8 cellular contexts compared by ENCODE assay signal in the genomic region with DNA sequence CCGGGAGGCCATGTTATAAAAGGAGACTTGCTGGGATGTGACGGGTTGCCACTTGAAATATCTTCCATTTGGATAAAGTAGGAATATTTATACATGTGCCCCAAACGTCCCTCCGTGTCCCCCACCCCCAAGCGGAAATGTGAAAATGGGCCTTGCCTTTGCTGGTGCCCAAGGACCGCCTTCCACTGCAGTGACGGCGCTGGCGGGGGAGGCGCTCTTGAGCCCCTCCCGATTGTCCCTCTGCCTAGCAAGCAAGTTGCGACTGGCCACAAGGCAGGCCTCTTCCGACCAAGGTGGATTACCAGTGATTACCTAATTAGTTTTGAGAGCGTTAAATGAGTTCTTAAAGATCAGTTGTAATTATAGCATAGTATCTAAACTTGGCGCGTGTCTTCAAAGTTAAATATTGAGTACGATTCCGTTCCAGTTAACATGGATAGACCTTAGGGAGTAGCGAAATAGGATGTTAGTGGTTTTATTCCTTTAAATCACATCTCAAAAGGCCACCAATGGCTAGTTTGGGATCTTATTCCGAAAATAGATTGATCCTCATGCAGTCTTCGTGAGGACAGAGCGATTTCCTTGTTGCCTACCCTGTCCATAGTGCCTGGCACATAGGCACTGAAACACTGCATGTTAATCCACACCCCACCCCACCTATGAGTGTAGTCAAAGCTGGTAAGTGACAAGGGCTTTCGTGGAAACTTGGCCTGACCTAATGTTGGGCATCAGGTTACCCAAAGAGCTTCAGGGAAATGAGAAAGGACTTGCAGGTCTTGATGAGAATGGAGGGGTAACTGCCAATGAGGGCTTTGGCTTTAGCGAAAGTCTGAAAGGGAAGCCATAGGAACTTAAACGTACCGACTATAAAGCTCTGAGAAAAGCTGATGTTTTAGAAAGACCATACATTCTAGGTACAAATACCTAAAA. TPM values are rescaled to one million over a fixed set of nuclear protein-coding genes. Genes with fewer than 3 reads are reported as not detected.
DNase-seq lines count a peak whose midpoint lies in the region; ATAC-seq and TF ChIP-seq lines count a peak whose summit lies in the region.

No MANE protein-coding gene starts in this region.

- H3K27ac ChIP-seq in left lung: peak overlapping the region; percentile 97 to 99

- H3K4me1 ChIP-seq in BE2C (no peaks in the 10 kb centered on the region), left lung (peaks cover 17 to 33% of the 10 kb centered on the region in 2 donors)

- DNase-seq in BE2C: peak; percentile 87
- DNase-seq in NCI-H774 (lab: John Stamatoyannopoulos, UW): peak; percentile 76
- peak; percentile 83 to 87 for DNase-seq in activated CD4-positive, alpha-beta T cell treated with anti-CD3 and anti-CD28 coated beads, Interleukin-2, amount 50 U/mL, for 48 hours
- peak; percentile 91 to 96 for DNase-seq in left lung
- peak; percentile 84 for DNase-seq in stimulated activated CD4-positive, alpha-beta T cell treated with anti-CD3 and anti-CD28 coated beads, Interleukin-2, amount 100 ng/mL, for 24 hours

- peak overlapping the region; percentile 88 for H3K4me3 Mint-ChIP-seq in dendritic cell treated with granulocyte-macrophage colony-stimulating factor and Interleukin-4, amounts not matched to agents 40 ng/mL and 50 ng/mL, for 4 days

- no peaks in the 10 kb centered on the region for H3K27me3 Mint-ChIP-seq in dendritic cell treated with granulocyte-macrophage colony-stimulating factor and Interleukin-4, amounts not matched to agents 40 ng/mL and 50 ng/mL, for 4 days

- H3K4me3 ChIP-seq in BE2C (ENCODE audit: low read depth, low read length): peak overlapping the region; percentile 99
- H3K4me3 ChIP-seq in left lung: peak overlapping the region; percentile 91 to 95

- ATAC-seq in GM19328 (IDR thresholded peaks at IDR 0.05; ENCODE audit: unreplicated experiment) (peak; percentile 39), HG03521 (IDR thresholded peaks at IDR 0.05; ENCODE audit: unreplicated experiment) (peak; percentile 40), left lung (peak; percentile 82)

- peaks cover 61% of the 10 kb centered on the region for H3K36me3 Mint-ChIP-seq in dendritic cell treated with granulocyte-macrophage colony-stimulating factor and Interleukin-4, amounts not matched to agents 40 ng/mL and 50 ng/mL, for 4 days (ENCODE audit: low read depth)

- H3K36me3 ChIP-seq in BE2C (peaks cover 60% of the 10 kb centered on the region), left lung (peaks cover 0 to 40% of the 10 kb centered on the region in 2 donors)

- H3K9me3 ChIP-seq in BE2C (no peaks in the 10 kb centered on the region), left lung (no peaks in the 10 kb centered on the region)

- H3K4me1 Mint-ChIP-seq in dendritic cell treated with granulocyte-macrophage colony-stimulating factor and Interleukin-4, amounts not matched to agents 40 ng/mL and 50 ng/mL, for 4 days (ENCODE audit: low read depth): peaks cover 13% of the 10 kb centered on the region

- H3K27ac Mint-ChIP-seq in dendritic cell treated with granulocyte-macrophage colony-stimulating factor and Interleukin-4, amounts not matched to agents 40 ng/mL and 50 ng/mL, for 4 days: peak overlapping the region; percentile 93

- TF ChIP-seq CTCF in BE2C (IDR thresholded peaks at IDR 0.05; ENCODE audit: low read depth, low read length): peak; percentile 55
- peak; percentile 28 to 42 for TF ChIP-seq CTCF in left lung (IDR thresholded peaks at IDR 0.05)

- H3K27me3 ChIP-seq in BE2C (no peaks in the 10 kb centered on the region), left lung (no peaks in the 10 kb centered on the region)

- H3K9me3 Mint-ChIP-seq in dendritic cell treated with granulocyte-macrophage colony-stimulating factor and Interleukin-4, amounts not matched to agents 40 ng/mL and 50 ng/mL, for 4 days: no peaks in the 10 kb centered on the region

- intact Hi-C loops in dendritic cell treated with granulocyte-macrophage colony-stimulating factor and Interleukin-4, amounts not matched to agents 40 ng/mL and 50 ng/mL, for 4 days (cut with micrococcal nuclease): loop anchor here (1.0 to 5.0 kb wide), 4 partner anchors 47 to 305 kb away; a partner anchor contains a TSS
- intact Hi-C loops in left lung (cut with DNase I): no loop called here

RNA-seq across cellular contexts. Expression of a gene that starts 1.1 kb away (rescaled TPM):
- polyA plus RNA-seq in BE2C (2012; ENCODE audit: insufficient read depth, insufficient read length, low read depth): 1,732 TPM
- total RNA-seq in left lung: 1,000 to 10,000 TPM; 1,404 to 1,630 TPM

RNA-seq across cellular contexts. Expression of a gene that starts 48.9 kb away (rescaled TPM):
- 117 TPM for polyA plus RNA-seq in BE2C (2012; ENCODE audit: insufficient read depth, insufficient read length, low read depth)
- 10 to 100 TPM; 94.5 to 96.1 TPM for total RNA-seq in left lung

RNA-seq across cellular contexts. Expression of a gene that starts 50.3 kb away (rescaled TPM):
- 155 TPM for polyA plus RNA-seq in BE2C (2012; ENCODE audit: insufficient read depth, insufficient read length, low read depth)
- 100 to 1,000 TPM; 113 to 182 TPM for total RNA-seq in left lung

Comparison
In these comparisons a context has a peak if more than half of its experiments do, and no peak if none do; other contexts are left out.
1. Peak in every context shown above with its lines: DNase-seq, ATAC-seq, H3K4me3 ChIP-seq and H3K27ac ChIP-seq.